Comparison of ENCODE assay signal across 22 cellular contexts in genomic region chr11:120231963-120232362, GRCh38. TPM values are rescaled to one million over a fixed set of nuclear protein-coding genes. Genes with fewer than 3 reads are reported as not detected.
DNase-seq lines count a peak whose midpoint lies in the region; ATAC-seq and TF ChIP-seq lines count a peak whose summit lies in the region.
"Had no signal": no experiment of that assay in that cellular context is flagged by ENCODE, and none has a peak within 500 bp of the region (broad histone marks: within the 10 kb centered on the region; RNA-seq: fewer than 3 reads in every experiment).

No MANE protein-coding gene starts in this region.

- H3K27me3 ChIP-seq in heart left ventricle = peaks cover 0 to 22% (median 0%) of the 10 kb centered on the region in 9 donors
- no peaks in the 10 kb centered on the region for H3K27me3 ChIP-seq in vagina
- H3K27me3 ChIP-seq: BLaER1 had no signal

- intact Hi-C loops in left ventricle myocardium superior (cut with micrococcal nuclease) (loop anchor here (2.0 to 5.0 kb wide), 2 partner anchors 59 to 70 kb away; no protein-coding TSS in a partner anchor), heart left ventricle (cut with DNase I) (loop anchor here in 2 of 10 donors (2.0 to 10.0 kb wide), 2 partner anchors 59 to 453 kb away; no protein-coding TSS in a partner anchor), vagina (cut with DNase I) (no loop called here)

- TF ChIP-seq CTCF in heart left ventricle (IDR thresholded peaks at IDR 0.05) (no peak), vagina (IDR thresholded peaks at IDR 0.05) (no peak)

- H3K9me3 ChIP-seq in heart left ventricle (no peaks in the 10 kb centered on the region), vagina (no peaks in the 10 kb centered on the region)
- H3K9me3 ChIP-seq: BLaER1 had no signal

- no peak for TF ChIP-seq POLR2A in heart left ventricle (IDR thresholded peaks at IDR 0.05)
- TF ChIP-seq POLR2A in vagina (IDR thresholded peaks at IDR 0.05) = no peak

- WGBS in heart left ventricle, 4 donors = 40 to 54% (median 46%) methylated on average over 3 to 4 of the region's 4 CpGs

- DNase-seq in left ventricle myocardium superior = peak; percentile 18
- no peak for DNase-seq in heart left ventricle
- peak; percentile 66 for DNase-seq in M059J (ENCODE audit: low read depth)
- DNase-seq in left lobe of liver (ENCODE audit: low spot score) = no peak
- peak in 1 of 2 donors; percentile 86 for DNase-seq in vagina (ENCODE audit: extremely low spot score in 2 of 2)
- DNase-seq in C1 segment of cervical spinal cord (lab: John Stamatoyannopoulos, UW) = no peak
- DNase-seq in NCI-H1092 (lab: John Stamatoyannopoulos, UW) = no peak
- DNase-seq in NCI-H1048 (lab: John Stamatoyannopoulos, UW) = no peak
- DNase-seq: 8988T; CD8-positive, alpha-beta memory T cell; COR-L47; DMS 273 treated with DMSO at 0.1 percent for 48 hours; GF-D8; H9; IMR-90 had no signal

- H3K27ac ChIP-seq in heart left ventricle = no peak overlapping the region
- peak overlapping the region; percentile 22 for H3K27ac ChIP-seq in vagina
- H3K27ac ChIP-seq: BLaER1, HL-60 had no signal

- H3K36me3 ChIP-seq in heart left ventricle (peaks cover 0 to 15% (median 7%) of the 10 kb centered on the region in 9 donors), vagina (no peaks in the 10 kb centered on the region)

- ATAC-seq in left ventricle myocardium superior = no peak
- no peak for ATAC-seq in heart left ventricle
- ATAC-seq in left lobe of liver = peak; percentile 49
- ATAC-seq: GM12878, K562 had no signal

- peaks cover 0 to 14% (median 0%) of the 10 kb centered on the region in 12 donors for H3K4me1 ChIP-seq in heart left ventricle
- peaks cover 21% of the 10 kb centered on the region for H3K4me1 ChIP-seq in vagina

- H3K4me3 ChIP-seq in heart left ventricle = no peak overlapping the region
- no peak overlapping the region for H3K4me3 ChIP-seq in vagina
- H3K4me3 ChIP-seq: BLaER1, GM12878, K562 had no signal

RNA-seq across cellular contexts. Expression of gene POU2F3, which starts 8.0 kb away (rescaled TPM):
- total RNA-seq in left ventricle myocardium superior (not detected), heart left ventricle (under 1 TPM in 1 of 9 donors, not detected in 8; 0.15 TPM), left lobe of liver (not detected), vagina (2.7 TPM)
- not detected for polyA plus RNA-seq in heart left ventricle
- total RNA-seq in M059J (2014; rRNA removed; shearing (Covaris generic)) = 0.02 TPM in 1 of 2 replicates, not detected in the other
- total RNA-seq: A673; CD8-positive, alpha-beta memory T cell; HT1080; K562 had no signal
- polyA plus RNA-seq: AG04450; CD8-positive, alpha-beta memory T cell; K562 had no signal

RNA-seq across cellular contexts. Expression of gene OAF, which starts 21.1 kb away (rescaled TPM):
- total RNA-seq in left ventricle myocardium superior (27.9 TPM), heart left ventricle (10 to 100 TPM; 10.3 to 41.9 (median 19.9) TPM), left lobe of liver (345 TPM), vagina (56.7 TPM)
- polyA plus RNA-seq in heart left ventricle = 10 to 100 TPM; 11.9 to 26.4 TPM
- total RNA-seq in M059J (2014; rRNA removed; shearing (Covaris generic)) = 65.0 and 105 TPM in 2 replicates

Comparison
In these comparisons a context has a peak if more than half of its experiments do, and no peak if none do; other contexts are left out.
1. DNase-seq: peak in left ventricle myocardium superior (single experiment) and M059J (single experiment); none in heart left ventricle (0 of 5), left lobe of liver (single experiment), C1 segment of cervical spinal cord (0 of 14), NCI-H1092 (single experiment) and NCI-H1048 (single experiment).